9 cellular contexts compared by ENCODE assay signal in genomic region chr3:187011915-187012314, GRCh38.
DNase-seq lines count a peak whose midpoint lies in the region; ATAC-seq and TF ChIP-seq lines count a peak whose summit lies in the region.
"Had no signal": no experiment of that assay in that cellular context is flagged by ENCODE, and none has a peak within 500 bp of the region (broad histone marks: within the 10 kb centered on the region; RNA-seq: fewer than 3 reads in every experiment).

No MANE protein-coding gene starts in this region.

- H3K36me3 ChIP-seq in heart left ventricle = peaks cover 0 to 3% (median 0%) of the 10 kb centered on the region in 9 donors
- no peaks in the 10 kb centered on the region for H3K36me3 ChIP-seq in upper lobe of left lung

- DNase-seq in heart left ventricle = no peak
- DNase-seq in Right ventricle myocardium inferior (ENCODE audit: missing footprints) = no peak
- DNase-seq in central memory CD8-positive, alpha-beta T cell (ENCODE audit: low spot score in 2 of 2) = no peak
- DNase-seq in upper lobe of left lung = peak in 1 of 2 donors; percentile 30
- no peak for DNase-seq in NCI-H1694 treated with DMSO at 0.1 percent for 48 hours (lab: John Stamatoyannopoulos, UW)
- DNase-seq in GF-D8 (lab: John Stamatoyannopoulos, UW) = no peak
- DNase-seq: left cardiac atrium had no signal

- 83 to 87% (median 84%) methylated on average over 7 of the region's 7 CpGs for WGBS in heart left ventricle, 4 donors
- WGBS in upper lobe of left lung, 2 donors = 81 to 82% methylated on average over 7 of the region's 7 CpGs

- peaks cover 0 to 67% (median 36%) of the 10 kb centered on the region in 12 donors for H3K4me1 ChIP-seq in heart left ventricle
- H3K4me1 ChIP-seq in upper lobe of left lung = peaks cover 36 to 44% (median 41%) of the 10 kb centered on the region in 4 donors

- H3K27me3 ChIP-seq in heart left ventricle = no peaks in the 10 kb centered on the region
- H3K27me3 ChIP-seq in upper lobe of left lung = no peaks in the 10 kb centered on the region

- H3K4me1 Mint-ChIP-seq in central memory CD8-positive, alpha-beta T cell = peaks cover 61% of the 10 kb centered on the region

- intact Hi-C loops in heart left ventricle (cut with DNase I) (loop anchor here in 1 of 10 donors (10.0 kb wide), 1 partner anchor 77 kb away; the partner anchor contains the start of gene ST6GAL1), Right ventricle myocardium inferior (cut with DNase I) (no loop called here)

- H3K4me3 ChIP-seq in heart left ventricle (no peak overlapping the region), upper lobe of left lung (no peak overlapping the region)

- H3K27ac ChIP-seq in heart left ventricle = peak overlapping the region in 9 of 12 donors; percentile 18 to 85 (median 61)
- H3K27ac ChIP-seq in upper lobe of left lung = peak overlapping the region in 3 of 4 donors; percentile 60 to 74 (median 68)

- H3K9me3 ChIP-seq in heart left ventricle (peaks cover 0 to 12% (median 0%) of the 10 kb centered on the region in 12 donors), upper lobe of left lung (no peaks in the 10 kb centered on the region)

- peaks cover 22% of the 10 kb centered on the region for H3K36me3 Mint-ChIP-seq in central memory CD8-positive, alpha-beta T cell (ENCODE audit: insufficient read depth)

- no peak overlapping the region for H3K4me3 Mint-ChIP-seq in central memory CD8-positive, alpha-beta T cell

- H3K9me3 Mint-ChIP-seq in central memory CD8-positive, alpha-beta T cell = peaks cover 8% of the 10 kb centered on the region

- no peaks in the 10 kb centered on the region for H3K27me3 Mint-ChIP-seq in central memory CD8-positive, alpha-beta T cell

- peak overlapping the region; percentile 52 for H3K27ac Mint-ChIP-seq in central memory CD8-positive, alpha-beta T cell (ENCODE audit: low read depth)

- no peak for TF ChIP-seq CTCF in heart left ventricle (IDR thresholded peaks at IDR 0.05)
- no peak for TF ChIP-seq CTCF in upper lobe of left lung (IDR thresholded peaks at IDR 0.05)

- TF ChIP-seq POLR2A in heart left ventricle (IDR thresholded peaks at IDR 0.05) (no peak), upper lobe of left lung (IDR thresholded peaks at IDR 0.05) (no peak)

- peak in 3 of 4 donors; percentile 5 to 33 (median 20) for ATAC-seq in heart left ventricle
- ATAC-seq in Right ventricle myocardium inferior = no peak
- peak; percentile 38 for ATAC-seq in HG03439 (IDR thresholded peaks at IDR 0.05; ENCODE audit: unreplicated experiment)
- ATAC-seq in central memory CD8-positive, alpha-beta T cell (replicated peaks; ENCODE audit: extremely low read depth, poor library complexity, severe bottlenecking) = no peak
- ATAC-seq in upper lobe of left lung (ENCODE audit: low FRiP score in 2 of 2) = peak in 1 of 2 donors; percentile 59
- no peak for ATAC-seq in GM18873 (IDR thresholded peaks at IDR 0.05; ENCODE audit: low FRiP score, unreplicated experiment)

- no peak for TF ChIP-seq EP300 in upper lobe of left lung (IDR thresholded peaks at IDR 0.05)

Comparison
In these comparisons a context has a peak if more than half of its experiments do, and no peak if none do; other contexts are left out.
1. ATAC-seq: peak in heart left ventricle (3 of 4) and HG03439 (single experiment); none in Right ventricle myocardium inferior (single experiment), central memory CD8-positive, alpha-beta T cell (single experiment) and GM18873 (single experiment).